Comparison of ENCODE assay signal across 10 cellular contexts in genomic region chr14:99758121-99758871, GRCh38. TPM values are rescaled to one million over a fixed set of nuclear protein-coding genes. Genes with fewer than 3 reads are reported as not detected.
A peak's percentile ranks its signal among the peaks of the same experiment; 100 is the strongest.
DNase-seq lines count a peak whose midpoint lies in the region; ATAC-seq and TF ChIP-seq lines count a peak whose summit lies in the region.
"Had no signal": no experiment of that assay in that cellular context is flagged by ENCODE, and none has a peak within 500 bp of the region (broad histone marks: within the 10 kb centered on the region; RNA-seq: fewer than 3 reads in every experiment).

No MANE protein-coding gene starts in this region.

- ATAC-seq in GM21619 (IDR thresholded peaks at IDR 0.05; ENCODE audit: unreplicated experiment) = no peak
- no peak for ATAC-seq in HG03045 (IDR thresholded peaks at IDR 0.05; ENCODE audit: unreplicated experiment)

- TF ChIP-seq EP300 in sigmoid colon (IDR thresholded peaks at IDR 0.05) = peak in 1 of 4 donors; percentile 19
- no peak for TF ChIP-seq EP300 in ovary (IDR thresholded peaks at IDR 0.05)

- no peak for TF ChIP-seq POLR2A in sigmoid colon (IDR thresholded peaks at IDR 0.05)
- no peak for TF ChIP-seq POLR2A in ovary (IDR thresholded peaks at IDR 0.05)

- DNase-seq in GM04504 (ENCODE audit: low read depth) (peak; percentile 97), RKO (ENCODE audit: low spot score) (peak; percentile 74), fibroblast of the aortic adventitia (ENCODE audit: low read depth) (peak; percentile 85), sigmoid colon (peak; percentile 72), ovary (no peak), DMS79 (lab: John Stamatoyannopoulos, UW) (no peak)
- DNase-seq: activated naive CD4-positive, alpha-beta T cell treated with anti-CD3 and anti-CD28 coated beads, Interleukin-2, amount 50 U/mL, for 16 hours; left ventricle myocardium inferior had no signal

- 50 to 70% methylated on average over 11 of the region's 11 CpGs for WGBS in sigmoid colon, 2 donors
- 55 to 71% (median 70%) methylated on average over 11 of the region's 11 CpGs for WGBS in ovary, 3 donors

- no peak overlapping the region for H3K4me3 ChIP-seq in fibroblast of the aortic adventitia (ENCODE audit: low read depth, low read length)
- H3K4me3 ChIP-seq in sigmoid colon = no peak overlapping the region
- H3K4me3 ChIP-seq in ovary = no peak overlapping the region
- H3K4me3 ChIP-seq: left ventricle myocardium inferior had no signal

- H3K27ac ChIP-seq in sigmoid colon (peak overlapping the region; percentile 15 to 92 (median 82)), ovary (no peak overlapping the region)

- intact Hi-C loops in sigmoid colon (cut with DNase I) = no loop called here
- intact Hi-C loops in ovary (cut with DNase I) = loop anchor here in 1 of 4 donors (2.0 kb wide), 1 partner anchor 33 kb away; no protein-coding TSS in a partner anchor

- H3K27me3 ChIP-seq in sigmoid colon = no peaks in the 10 kb centered on the region
- no peaks in the 10 kb centered on the region for H3K27me3 ChIP-seq in ovary

- H3K9me3 ChIP-seq in sigmoid colon = no peaks in the 10 kb centered on the region
- H3K9me3 ChIP-seq in ovary = no peaks in the 10 kb centered on the region
- H3K9me3 ChIP-seq: left ventricle myocardium inferior had no signal

- H3K4me1 ChIP-seq in sigmoid colon = peaks cover 0 to 82% (median 81%) of the 10 kb centered on the region in 4 donors
- H3K4me1 ChIP-seq in ovary (ENCODE audit: insufficient read depth) = peaks cover 6% of the 10 kb centered on the region

- no peaks in the 10 kb centered on the region for H3K36me3 ChIP-seq in sigmoid colon
- H3K36me3 ChIP-seq in ovary = no peaks in the 10 kb centered on the region
- H3K36me3 ChIP-seq: left ventricle myocardium inferior had no signal

- TF ChIP-seq CTCF in fibroblast of the aortic adventitia (IDR thresholded peaks at IDR 0.05; ENCODE audit: insufficient read depth, low read length) (no peak), sigmoid colon (IDR thresholded peaks at IDR 0.05) (no peak), ovary (IDR thresholded peaks at IDR 0.05) (no peak)

RNA-seq across cellular contexts. Expression of gene EML1, which starts 34.9 kb away (rescaled TPM):
- 80.3 and 163 TPM in 2 replicates for total RNA-seq in fibroblast of the aortic adventitia (ENCODE audit: low replicate concordance)
- total RNA-seq in sigmoid colon = 100 to 1,000 TPM in 3 of 4 donors, 10 to 100 TPM in 1; 91.5 to 148 (median 141) TPM
- 1 to 10 TPM; 3.9 to 7.8 (median 5.0) TPM for polyA plus RNA-seq in sigmoid colon
- 10 to 100 TPM in 3 of 7 donors, 1 to 10 TPM in 4; 4.4 to 22.3 (median 9.8) TPM for total RNA-seq in ovary
- polyA plus RNA-seq in ovary = 10 to 100 TPM in 1 of 2 donors, 1 to 10 TPM in 1; 4.4 to 19.5 TPM

Comparison
In these comparisons a context has a peak if more than half of its experiments do, and no peak if none do; other contexts are left out.
1. DNase-seq: peak in GM04504 (single experiment), RKO (single experiment), fibroblast of the aortic adventitia (single experiment) and sigmoid colon (single experiment); none in ovary (0 of 5) and DMS79 (single experiment).
2. H3K27ac ChIP-seq: peak in sigmoid colon (4 of 4); none in ovary (0 of 2).